Comparison of ENCODE assay signal across 1 cellular context in the genomic region with DNA sequence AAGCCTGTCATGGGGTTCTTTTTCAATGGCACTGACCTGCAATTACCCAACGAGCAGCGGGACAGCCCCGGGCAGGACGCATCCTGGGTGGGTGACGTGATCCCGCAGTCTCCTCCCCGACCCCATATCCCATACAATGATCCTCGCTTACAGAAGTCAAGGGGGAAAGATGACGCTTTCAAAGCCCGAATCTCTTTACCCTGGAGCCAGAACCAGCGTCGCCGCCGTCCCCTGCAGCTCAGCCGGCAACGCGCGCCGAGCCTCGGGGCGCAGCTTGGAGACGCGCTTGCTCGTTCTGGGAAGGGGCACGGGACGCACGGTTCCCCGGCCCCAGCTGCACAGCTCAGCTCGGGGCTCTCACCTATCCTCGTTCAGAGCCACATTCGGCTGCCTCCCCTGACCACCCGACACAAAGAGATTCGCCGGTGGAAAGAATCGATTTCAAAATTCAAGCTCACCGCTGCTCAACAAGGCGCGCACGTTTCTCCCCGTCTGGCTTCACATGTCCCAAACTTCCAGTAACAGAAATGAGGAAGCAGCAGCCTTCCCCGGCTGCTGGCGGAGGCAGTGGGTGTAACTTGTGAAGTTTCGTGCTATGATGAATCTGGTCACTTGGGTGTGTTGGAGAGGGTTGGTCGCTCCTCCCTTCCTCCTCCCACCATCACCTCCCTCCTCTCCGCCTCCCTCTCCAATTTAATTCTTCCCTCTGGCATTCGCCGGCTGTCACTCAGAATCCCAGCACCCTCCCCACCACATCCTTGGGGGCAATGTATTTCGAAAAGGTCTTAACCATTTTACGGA.
TF ChIP-seq lines count a peak whose summit lies in the region.

A gene with protein sequence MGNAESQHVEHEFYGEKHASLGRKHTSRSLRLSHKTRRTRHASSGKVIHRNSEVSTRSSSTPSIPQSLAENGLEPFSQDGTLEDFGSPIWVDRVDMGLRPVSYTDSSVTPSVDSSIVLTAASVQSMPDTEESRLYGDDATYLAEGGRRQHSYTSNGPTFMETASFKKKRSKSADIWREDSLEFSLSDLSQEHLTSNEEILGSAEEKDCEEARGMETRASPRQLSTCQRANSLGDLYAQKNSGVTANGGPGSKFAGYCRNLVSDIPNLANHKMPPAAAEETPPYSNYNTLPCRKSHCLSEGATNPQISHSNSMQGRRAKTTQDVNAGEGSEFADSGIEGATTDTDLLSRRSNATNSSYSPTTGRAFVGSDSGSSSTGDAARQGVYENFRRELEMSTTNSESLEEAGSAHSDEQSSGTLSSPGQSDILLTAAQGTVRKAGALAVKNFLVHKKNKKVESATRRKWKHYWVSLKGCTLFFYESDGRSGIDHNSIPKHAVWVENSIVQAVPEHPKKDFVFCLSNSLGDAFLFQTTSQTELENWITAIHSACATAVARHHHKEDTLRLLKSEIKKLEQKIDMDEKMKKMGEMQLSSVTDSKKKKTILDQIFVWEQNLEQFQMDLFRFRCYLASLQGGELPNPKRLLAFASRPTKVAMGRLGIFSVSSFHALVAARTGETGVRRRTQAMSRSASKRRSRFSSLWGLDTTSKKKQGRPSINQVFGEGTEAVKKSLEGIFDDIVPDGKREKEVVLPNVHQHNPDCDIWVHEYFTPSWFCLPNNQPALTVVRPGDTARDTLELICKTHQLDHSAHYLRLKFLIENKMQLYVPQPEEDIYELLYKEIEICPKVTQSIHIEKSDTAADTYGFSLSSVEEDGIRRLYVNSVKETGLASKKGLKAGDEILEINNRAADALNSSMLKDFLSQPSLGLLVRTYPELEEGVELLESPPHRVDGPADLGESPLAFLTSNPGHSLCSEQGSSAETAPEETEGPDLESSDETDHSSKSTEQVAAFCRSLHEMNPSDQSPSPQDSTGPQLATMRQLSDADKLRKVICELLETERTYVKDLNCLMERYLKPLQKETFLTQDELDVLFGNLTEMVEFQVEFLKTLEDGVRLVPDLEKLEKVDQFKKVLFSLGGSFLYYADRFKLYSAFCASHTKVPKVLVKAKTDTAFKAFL (N-terminal part only) (minus strand): TSS at position 582 of the 801 bp plus-strand sequence. CDS start 77,289 bp downstream, outside the sequence.

TF ChIP-seq in GM12878, 131 proteins besides CTCF, POLR2A, EP300 and RAD21 (continued from another document):
- TF ChIP-seq, protein P1, sequence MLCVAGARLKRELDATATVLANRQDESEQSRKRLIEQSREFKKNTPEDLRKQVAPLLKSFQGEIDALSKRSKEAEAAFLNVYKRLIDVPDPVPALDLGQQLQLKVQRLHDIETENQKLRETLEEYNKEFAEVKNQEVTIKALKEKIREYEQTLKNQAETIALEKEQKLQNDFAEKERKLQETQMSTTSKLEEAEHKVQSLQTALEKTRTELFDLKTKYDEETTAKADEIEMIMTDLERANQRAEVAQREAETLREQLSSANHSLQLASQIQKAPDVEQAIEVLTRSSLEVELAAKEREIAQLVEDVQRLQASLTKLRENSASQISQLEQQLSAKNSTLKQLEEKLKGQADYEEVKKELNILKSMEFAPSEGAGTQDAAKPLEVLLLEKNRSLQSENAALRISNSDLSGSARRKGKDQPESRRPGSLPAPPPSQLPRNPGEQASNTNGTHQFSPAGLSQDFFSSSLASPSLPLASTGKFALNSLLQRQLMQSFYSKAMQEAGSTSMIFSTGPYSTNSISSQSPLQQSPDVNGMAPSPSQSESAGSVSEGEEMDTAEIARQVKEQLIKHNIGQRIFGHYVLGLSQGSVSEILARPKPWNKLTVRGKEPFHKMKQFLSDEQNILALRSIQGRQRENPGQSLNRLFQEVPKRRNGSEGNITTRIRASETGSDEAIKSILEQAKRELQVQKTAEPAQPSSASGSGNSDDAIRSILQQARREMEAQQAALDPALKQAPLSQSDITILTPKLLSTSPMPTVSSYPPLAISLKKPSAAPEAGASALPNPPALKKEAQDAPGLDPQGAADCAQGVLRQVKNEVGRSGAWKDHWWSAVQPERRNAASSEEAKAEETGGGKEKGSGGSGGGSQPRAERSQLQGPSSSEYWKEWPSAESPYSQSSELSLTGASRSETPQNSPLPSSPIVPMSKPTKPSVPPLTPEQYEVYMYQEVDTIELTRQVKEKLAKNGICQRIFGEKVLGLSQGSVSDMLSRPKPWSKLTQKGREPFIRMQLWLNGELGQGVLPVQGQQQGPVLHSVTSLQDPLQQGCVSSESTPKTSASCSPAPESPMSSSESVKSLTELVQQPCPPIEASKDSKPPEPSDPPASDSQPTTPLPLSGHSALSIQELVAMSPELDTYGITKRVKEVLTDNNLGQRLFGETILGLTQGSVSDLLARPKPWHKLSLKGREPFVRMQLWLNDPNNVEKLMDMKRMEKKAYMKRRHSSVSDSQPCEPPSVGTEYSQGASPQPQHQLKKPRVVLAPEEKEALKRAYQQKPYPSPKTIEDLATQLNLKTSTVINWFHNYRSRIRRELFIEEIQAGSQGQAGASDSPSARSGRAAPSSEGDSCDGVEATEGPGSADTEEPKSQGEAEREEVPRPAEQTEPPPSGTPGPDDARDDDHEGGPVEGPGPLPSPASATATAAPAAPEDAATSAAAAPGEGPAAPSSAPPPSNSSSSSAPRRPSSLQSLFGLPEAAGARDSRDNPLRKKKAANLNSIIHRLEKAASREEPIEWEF (IDR thresholded peaks at IDR 0.05; ENCODE audit: insufficient replicate concordance, low read depth, low read length), result no peak
- no peak for TF ChIP-seq ESRRA (IDR thresholded peaks at IDR 0.05; ENCODE audit: low read length)
- no peak for TF ChIP-seq NFXL1 (IDR thresholded peaks at IDR 0.05; ENCODE audit: borderline replicate concordance)
- TF ChIP-seq NFIC (IDR thresholded peaks at IDR 0.05; ENCODE audit: low read depth, low read length), result no peak
- TF ChIP-seq BHLHE40 (IDR thresholded peaks at IDR 0.05; ENCODE audit: borderline replicate concordance in 1 of 2, low read depth in 2 of 2, low read length in 1 of 2), result peak; percentile 22 to 76; a peak in 2 of 4 replicates
- TF ChIP-seq, protein P2, sequence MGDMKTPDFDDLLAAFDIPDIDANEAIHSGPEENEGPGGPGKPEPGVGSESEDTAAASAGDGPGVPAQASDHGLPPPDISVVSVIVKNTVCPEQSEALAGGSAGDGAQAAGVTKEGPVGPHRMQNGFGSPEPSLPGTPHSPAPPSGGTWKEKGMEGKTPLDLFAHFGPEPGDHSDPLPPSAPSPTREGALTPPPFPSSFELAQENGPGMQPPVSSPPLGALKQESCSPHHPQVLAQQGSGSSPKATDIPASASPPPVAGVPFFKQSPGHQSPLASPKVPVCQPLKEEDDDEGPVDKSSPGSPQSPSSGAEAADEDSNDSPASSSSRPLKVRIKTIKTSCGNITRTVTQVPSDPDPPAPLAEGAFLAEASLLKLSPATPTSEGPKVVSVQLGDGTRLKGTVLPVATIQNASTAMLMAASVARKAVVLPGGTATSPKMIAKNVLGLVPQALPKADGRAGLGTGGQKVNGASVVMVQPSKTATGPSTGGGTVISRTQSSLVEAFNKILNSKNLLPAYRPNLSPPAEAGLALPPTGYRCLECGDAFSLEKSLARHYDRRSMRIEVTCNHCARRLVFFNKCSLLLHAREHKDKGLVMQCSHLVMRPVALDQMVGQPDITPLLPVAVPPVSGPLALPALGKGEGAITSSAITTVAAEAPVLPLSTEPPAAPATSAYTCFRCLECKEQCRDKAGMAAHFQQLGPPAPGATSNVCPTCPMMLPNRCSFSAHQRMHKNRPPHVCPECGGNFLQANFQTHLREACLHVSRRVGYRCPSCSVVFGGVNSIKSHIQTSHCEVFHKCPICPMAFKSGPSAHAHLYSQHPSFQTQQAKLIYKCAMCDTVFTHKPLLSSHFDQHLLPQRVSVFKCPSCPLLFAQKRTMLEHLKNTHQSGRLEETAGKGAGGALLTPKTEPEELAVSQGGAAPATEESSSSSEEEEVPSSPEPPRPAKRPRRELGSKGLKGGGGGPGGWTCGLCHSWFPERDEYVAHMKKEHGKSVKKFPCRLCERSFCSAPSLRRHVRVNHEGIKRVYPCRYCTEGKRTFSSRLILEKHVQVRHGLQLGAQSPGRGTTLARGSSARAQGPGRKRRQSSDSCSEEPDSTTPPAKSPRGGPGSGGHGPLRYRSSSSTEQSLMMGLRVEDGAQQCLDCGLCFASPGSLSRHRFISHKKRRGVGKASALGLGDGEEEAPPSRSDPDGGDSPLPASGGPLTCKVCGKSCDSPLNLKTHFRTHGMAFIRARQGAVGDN (IDR thresholded peaks at IDR 0.05), result no peak
- no peak for TF ChIP-seq NRF1 (conservative IDR thresholded peaks at IDR 0.05; ENCODE audit: low read depth, low read length)
- TF ChIP-seq ZBED1 (IDR thresholded peaks at IDR 0.05; ENCODE audit: borderline replicate concordance), result no peak
- TF ChIP-seq YBX1 (IDR thresholded peaks at IDR 0.05), result no peak
- TF ChIP-seq IKZF2 (IDR thresholded peaks at IDR 0.05), result peak; percentile 79 to 86; a peak in 3 of 4 replicates
- TF ChIP-seq CHD2 (IDR thresholded peaks at IDR 0.05; ENCODE audit: borderline replicate concordance, low read depth, low read length), result no peak
- no peak for TF ChIP-seq STAT1 (conservative IDR thresholded peaks at IDR 0.05)
- TF ChIP-seq NBN (IDR thresholded peaks at IDR 0.05), result no peak
- TF ChIP-seq DPF2 (IDR thresholded peaks at IDR 0.05), result peak; percentile 65; the same call in 1 of the 2 replicates
- TF ChIP-seq SUZ12 (IDR thresholded peaks at IDR 0.05; ENCODE audit: unreplicated experiment), result peak; percentile 54
- TF ChIP-seq, protein P3, sequence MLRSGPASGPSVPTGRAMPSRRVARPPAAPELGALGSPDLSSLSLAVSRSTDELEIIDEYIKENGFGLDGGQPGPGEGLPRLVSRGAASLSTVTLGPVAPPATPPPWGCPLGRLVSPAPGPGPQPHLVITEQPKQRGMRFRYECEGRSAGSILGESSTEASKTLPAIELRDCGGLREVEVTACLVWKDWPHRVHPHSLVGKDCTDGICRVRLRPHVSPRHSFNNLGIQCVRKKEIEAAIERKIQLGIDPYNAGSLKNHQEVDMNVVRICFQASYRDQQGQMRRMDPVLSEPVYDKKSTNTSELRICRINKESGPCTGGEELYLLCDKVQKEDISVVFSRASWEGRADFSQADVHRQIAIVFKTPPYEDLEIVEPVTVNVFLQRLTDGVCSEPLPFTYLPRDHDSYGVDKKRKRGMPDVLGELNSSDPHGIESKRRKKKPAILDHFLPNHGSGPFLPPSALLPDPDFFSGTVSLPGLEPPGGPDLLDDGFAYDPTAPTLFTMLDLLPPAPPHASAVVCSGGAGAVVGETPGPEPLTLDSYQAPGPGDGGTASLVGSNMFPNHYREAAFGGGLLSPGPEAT (IDR thresholded peaks at IDR 0.05; ENCODE audit: low read depth), result peak; percentile 61; the same call in 1 of the 2 replicates
- TF ChIP-seq SMARCA5 (IDR thresholded peaks at IDR 0.05), result 0 out of 2 replicates have a peak, but pooled peaks have one; percentile 20
- TF ChIP-seq EED (IDR thresholded peaks at IDR 0.05; ENCODE audit: low read depth), result no peak
- TF ChIP-seq MTA2 (IDR thresholded peaks at IDR 0.05; ENCODE audit: low read depth), result 0 out of 2 replicates have a peak, but pooled peaks have one; percentile 18
- no peak for TF ChIP-seq JUNB (IDR thresholded peaks at IDR 0.05)
- TF ChIP-seq ZNF24 (IDR thresholded peaks at IDR 0.05), result no peak
TF ChIP-seq in GM12878: peak in this region for 16.
